In the genomic region with DNA sequence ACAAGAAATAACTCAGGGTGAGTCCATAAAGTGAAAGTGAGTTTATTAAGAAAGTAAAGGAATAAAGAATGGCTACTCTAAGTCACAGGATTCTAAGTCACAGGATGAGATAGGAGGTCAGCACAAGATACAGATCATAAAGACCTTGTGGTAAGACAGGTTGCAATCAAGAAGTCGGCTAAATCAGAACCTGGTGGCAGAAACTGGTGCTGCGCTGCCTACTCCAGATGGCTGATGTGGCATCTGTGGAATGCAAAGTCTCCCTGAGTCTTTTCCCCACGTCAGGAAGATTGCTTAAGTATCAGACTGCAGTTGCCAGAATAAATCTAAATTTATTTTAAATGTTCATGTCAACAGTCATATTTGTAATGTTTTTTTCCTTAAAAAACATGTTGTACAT, we compare ENCODE assay signal across 1 cellular context.
TF ChIP-seq lines count a peak whose summit lies in the region.

No MANE protein-coding gene starts in this region.

TF ChIP-seq in A549, 52 proteins besides CTCF, POLR2A, EP300 and RAD21 (continued from another document):
- peak in 1 of 2 experiments; percentile 63; a peak in 2 of 4 replicates for TF ChIP-seq CEBPB (IDR thresholded peaks at IDR 0.05)
- no peak for TF ChIP-seq MYC (IDR thresholded peaks at IDR 0.05; ENCODE audit: borderline replicate concordance, low read length)
- no peak for TF ChIP-seq ZSCAN20 (CRISPR knock-in tag; IDR thresholded peaks at IDR 0.05)
- TF ChIP-seq ESRRA (IDR thresholded peaks at IDR 0.05; ENCODE audit: borderline replicate concordance, low read length): no peak
- TF ChIP-seq JUNB (IDR thresholded peaks at IDR 0.05): no peak
- TF ChIP-seq RCOR1 (IDR thresholded peaks at IDR 0.05; ENCODE audit: low read depth, low read length): no peak
- TF ChIP-seq HOXB5 (CRISPR knock-in tag; IDR thresholded peaks at IDR 0.05): no peak
- TF ChIP-seq, protein P1, sequence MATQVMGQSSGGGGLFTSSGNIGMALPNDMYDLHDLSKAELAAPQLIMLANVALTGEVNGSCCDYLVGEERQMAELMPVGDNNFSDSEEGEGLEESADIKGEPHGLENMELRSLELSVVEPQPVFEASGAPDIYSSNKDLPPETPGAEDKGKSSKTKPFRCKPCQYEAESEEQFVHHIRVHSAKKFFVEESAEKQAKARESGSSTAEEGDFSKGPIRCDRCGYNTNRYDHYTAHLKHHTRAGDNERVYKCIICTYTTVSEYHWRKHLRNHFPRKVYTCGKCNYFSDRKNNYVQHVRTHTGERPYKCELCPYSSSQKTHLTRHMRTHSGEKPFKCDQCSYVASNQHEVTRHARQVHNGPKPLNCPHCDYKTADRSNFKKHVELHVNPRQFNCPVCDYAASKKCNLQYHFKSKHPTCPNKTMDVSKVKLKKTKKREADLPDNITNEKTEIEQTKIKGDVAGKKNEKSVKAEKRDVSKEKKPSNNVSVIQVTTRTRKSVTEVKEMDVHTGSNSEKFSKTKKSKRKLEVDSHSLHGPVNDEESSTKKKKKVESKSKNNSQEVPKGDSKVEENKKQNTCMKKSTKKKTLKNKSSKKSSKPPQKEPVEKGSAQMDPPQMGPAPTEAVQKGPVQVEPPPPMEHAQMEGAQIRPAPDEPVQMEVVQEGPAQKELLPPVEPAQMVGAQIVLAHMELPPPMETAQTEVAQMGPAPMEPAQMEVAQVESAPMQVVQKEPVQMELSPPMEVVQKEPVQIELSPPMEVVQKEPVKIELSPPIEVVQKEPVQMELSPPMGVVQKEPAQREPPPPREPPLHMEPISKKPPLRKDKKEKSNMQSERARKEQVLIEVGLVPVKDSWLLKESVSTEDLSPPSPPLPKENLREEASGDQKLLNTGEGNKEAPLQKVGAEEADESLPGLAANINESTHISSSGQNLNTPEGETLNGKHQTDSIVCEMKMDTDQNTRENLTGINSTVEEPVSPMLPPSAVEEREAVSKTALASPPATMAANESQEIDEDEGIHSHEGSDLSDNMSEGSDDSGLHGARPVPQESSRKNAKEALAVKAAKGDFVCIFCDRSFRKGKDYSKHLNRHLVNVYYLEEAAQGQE (IDR thresholded peaks at IDR 0.05): no peak
- TF ChIP-seq POLR2AphosphoS2 (conservative IDR thresholded peaks at IDR 0.05; ENCODE audit: low read length): no peak
- TF ChIP-seq NPAS2 (CRISPR knock-in tag; IDR thresholded peaks at IDR 0.05; ENCODE audit: borderline replicate concordance): no peak
- TF ChIP-seq MAFK (IDR thresholded peaks at IDR 0.05; ENCODE audit: partially characterized antibody): peak; percentile 15
